ENCODE assay signal across 28 cellular contexts in the genomic region with DNA sequence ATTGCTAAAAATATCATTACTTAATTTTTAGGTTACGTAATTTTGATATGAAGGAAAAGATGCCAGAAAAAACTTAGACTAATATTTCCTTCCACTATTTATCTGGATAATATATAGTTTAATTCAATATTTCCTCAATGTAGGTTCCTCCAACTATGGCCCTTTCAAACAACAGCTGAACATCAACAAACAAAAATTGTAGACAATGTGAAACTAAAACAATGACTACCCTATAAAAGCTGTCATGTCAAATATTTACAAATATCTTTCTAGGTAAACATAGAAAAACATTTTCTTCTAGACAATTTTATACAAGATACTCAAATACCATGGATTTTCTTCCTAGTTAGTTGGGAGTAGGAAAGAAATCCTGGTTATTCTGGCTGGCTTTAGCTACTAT.
"Had no signal": no experiment of that assay in that cellular context is flagged by ENCODE, and none has a peak within 500 bp of the region (broad histone marks: within the 10 kb centered on the region; RNA-seq: fewer than 3 reads in every experiment).

No MANE protein-coding gene starts in this region.

- H3K27me3 Mint-ChIP-seq: naive B cell; progenitor cell of endocrine pancreas; stimulated activated naive B cell treated with anti-CD40 and anti-IgM and Interleukin-4, amounts not matched to agents 10 μg/mL and 1 μg/mL and 100 μg/mL, for 72 hours had no signal

- H3K4me3 Mint-ChIP-seq: mesothelial cell of epicardium, naive B cell, natural killer cell, nephron progenitor cell, neural progenitor cell had no signal

- H3K36me3 Mint-ChIP-seq: mesothelial cell of epicardium; naive B cell; natural killer cell; neural progenitor cell; stimulated activated naive B cell treated with anti-CD40 and anti-IgM and Interleukin-4, amounts not matched to agents 10 μg/mL and 1 μg/mL and 100 μg/mL, for 72 hours had no signal

- H3K27me3 ChIP-seq: neural progenitor cell, neutrophil, right atrium auricular region, stomach, testis, thyroid gland, transverse colon, upper lobe of left lung, vagina had no signal

- H3K4me1 ChIP-seq: left ventricle myocardium inferior, neural progenitor cell, right atrium auricular region, stomach, testis, thyroid gland, transverse colon, upper lobe of left lung, vagina had no signal

- ATAC-seq: natural killer cell; sciatic nerve; stimulated activated naive CD8-positive, alpha-beta T cell treated with anti-CD3 and anti-CD28 coated beads, Interleukin-15, Interleukin-2, amounts not matched to agents 100 U/mL and 50 U/mL, for 24 hours had no signal

- H3K27ac ChIP-seq: left ventricle myocardium inferior, neural progenitor cell, neutrophil, parathyroid adenoma, right atrium auricular region, stomach, testis, thyroid gland, transverse colon, upper lobe of left lung, vagina had no signal

- H3K4me3 ChIP-seq: left ventricle myocardium inferior, lung, neural progenitor cell, right atrium auricular region, skin epidermis, stomach, testis, thyroid gland, transverse colon, upper lobe of left lung, vagina had no signal

- H3K4me1 Mint-ChIP-seq: mesothelial cell of epicardium, naive B cell, natural killer cell, nephron progenitor cell, neural progenitor cell had no signal

- H3K9me3 Mint-ChIP-seq: mesothelial cell of epicardium; naive B cell; natural killer cell; nephron progenitor cell; neural progenitor cell; stimulated activated naive B cell treated with anti-CD40 and anti-IgM and Interleukin-4, amounts not matched to agents 10 μg/mL and 1 μg/mL and 100 μg/mL, for 72 hours had no signal

- H3K36me3 ChIP-seq: left ventricle myocardium inferior, neural progenitor cell, neutrophil, right atrium auricular region, stomach, thyroid gland, transverse colon, upper lobe of left lung, vagina had no signal

- H3K9me3 ChIP-seq: left ventricle myocardium inferior, neutrophil, right atrium auricular region, stomach, testis, thyroid gland, transverse colon, upper lobe of left lung, vagina had no signal

- DNase-seq: islet precursor cell; left ventricle myocardium inferior; mesendoderm; naive B cell; natural killer cell; nephron progenitor cell; occipital lobe; stimulated activated CD4-positive, alpha-beta T cell treated with anti-CD3 and anti-CD28 coated beads, Interleukin-12 subunit alpha, Interleukin-12 subunit beta, amount 100 ng/mL, for 4 hours; stimulated activated CD4-positive, alpha-beta T cell treated with anti-CD3 and anti-CD28 coated beads, Interleukin-15, amount 100 ng/mL, for 24 hours; stimulated activated CD4-positive, alpha-beta T cell treated with anti-CD3 and anti-CD28 coated beads, Interleukin-2, amount 100 ng/mL, for 24 hours; stimulated activated CD4-positive, alpha-beta T cell treated with anti-CD3 and anti-CD28 coated beads, Interleukin-4, amount 100 ng/mL, for 1 hour; stimulated activated naive B cell treated with anti-CD40 and anti-IgM and Interleukin-4, amounts not matched to agents 10 μg/mL and 1 μg/mL and 100 μg/mL, for 72 hours; stimulated activated naive CD8-positive, alpha-beta T cell treated with anti-CD3 and anti-CD28 coated beads, Interleukin-15, Interleukin-2, amounts not matched to agents 100 U/mL and 50 U/mL, for 24 hours; stomach; testis; thyroid gland; transverse colon; upper lobe of left lung had no signal

- H3K27ac Mint-ChIP-seq: mesothelial cell of epicardium, naive B cell, natural killer cell, nephron progenitor cell, neural progenitor cell had no signal
